8 cellular contexts compared by ENCODE assay signal in genomic region chr16:69396187-69397061, GRCh38. TPM values are rescaled to one million over a fixed set of nuclear protein-coding genes. Genes with fewer than 3 reads are reported as not detected.
DNase-seq lines count a peak whose midpoint lies in the region; ATAC-seq and TF ChIP-seq lines count a peak whose summit lies in the region.

No MANE protein-coding gene starts in this region.

- no peaks in the 10 kb centered on the region for H3K27me3 ChIP-seq in A673 (replicated peaks; ENCODE audit: insufficient read depth, low read depth, low read length, poor library complexity)

- peaks cover 33% of the 10 kb centered on the region for H3K4me1 ChIP-seq in A673 (ENCODE audit: insufficient read depth, low read length, poor library complexity, severe bottlenecking)

- BruUV-seq in A673 (replicated peaks; lab: Mats Ljungman, UMichigan) = TSS peak; percentile 77

- H3K4me3 ChIP-seq in A673 (ENCODE audit: low read depth, low read length, poor library complexity, severe bottlenecking) = peak overlapping the region; percentile 2

- POLR2A ChIA-PET in A673 (lab: Charles Lee; ENCODE audit: low non-redundant PET) = no interaction called here

- intact Hi-C loops in A673 (cut with micrococcal nuclease; ENCODE audit: unreplicated experiment) (loop anchor here (1.0 to 5.0 kb wide), 5 partner anchors 71 to 541 kb away; partner anchors contain the start of genes NFAT5 and NOB1), sciatic nerve (cut with DNase I) (loop anchor here (10.0 kb wide), 1 partner anchor 358 kb away; the partner anchor contains the start of gene NOB1)

- TF ChIP-seq CTCF in A673 (conservative IDR thresholded peaks at IDR 0.05; ENCODE audit: low read depth, low read length) = peak; percentile 71

- peak overlapping the region; percentile 91 for H3K27ac ChIP-seq in A673 (ENCODE audit: low read depth, low read length, poor library complexity, severe bottlenecking)

- peak; percentile 62 for ATAC-seq in GM19043 (IDR thresholded peaks at IDR 0.05; ENCODE audit: low read depth, unreplicated experiment)
- peak; percentile 92 for ATAC-seq in sciatic nerve
- no peak for ATAC-seq in GM18519 (IDR thresholded peaks at IDR 0.05; ENCODE audit: low FRiP score, unreplicated experiment)

- peak; percentile 93 for DNase-seq in A673 (ENCODE audit: low spot score)
- DNase-seq in NCI-H1436 treated with DMSO at 0.1 percent for 48 hours (lab: John Stamatoyannopoulos, UW) = peak; percentile 37
- peak in 4 of 5 experiments; percentile 42 to 82 (median 52) for DNase-seq in T-helper 2 cell
- DNase-seq in anterior cingulate cortex (lab: John Stamatoyannopoulos, UW) = peak in 48 of 58 donors; percentile 4 to 78 (median 42)
- DNase-seq in hepatic stellate cell (ENCODE audit: low spot score) = peak; percentile 62
- peak; percentile 87 for DNase-seq in sciatic nerve (ENCODE audit: low spot score)

- no peaks in the 10 kb centered on the region for H3K9me3 ChIP-seq in A673 (ENCODE audit: low read depth, low read length, poor library complexity, severe bottlenecking)

- CTCF ChIA-PET in A673 (lab: Charles Lee) = interaction anchor here (0.5 to 1.5 kb wide), 5 partner anchors 69 to 534 kb away, joined by 4 to 13 read pairs (median 5); partner anchors contain the start of gene NOB1

- no peaks in the 10 kb centered on the region for H3K36me3 ChIP-seq in A673 (ENCODE audit: insufficient read depth, low read length, poor library complexity, severe bottlenecking)

RNA-seq across cellular contexts. Expression of gene TERF2, which starts 10.6 kb away (rescaled TPM):
- total RNA-seq in A673 (2021) (42.8 and 46.1 TPM in 2 replicates), sciatic nerve (42.0 TPM)

RNA-seq across cellular contexts. Expression of gene CYB5B, which starts 28.0 kb away (rescaled TPM):
- total RNA-seq in A673 (2021) (223 and 242 TPM in 2 replicates), sciatic nerve (62.5 TPM)

RNA-seq across cellular contexts. Expression of gene TMED6, which starts 44.8 kb away (rescaled TPM):
- total RNA-seq in A673 (2021) (1.8 TPM in 1 of 2 replicates, not detected in the other), sciatic nerve (not detected)

RNA-seq across cellular contexts. Expression of gene NIP7, which starts 56.9 kb away (rescaled TPM):
- total RNA-seq in A673 (2021) = 55.1 and 66.4 TPM in 2 replicates
- total RNA-seq in sciatic nerve = 10.5 TPM

RNA-seq across cellular contexts. Expression of gene COG8, which starts 57.1 kb away (rescaled TPM):
- total RNA-seq in A673 (2021) = 47.6 and 52.4 TPM in 2 replicates
- 36.4 TPM for total RNA-seq in sciatic nerve

Comparison
In these comparisons a context has a peak if more than half of its experiments do, and no peak if none do; other contexts are left out.
1. DNase-seq: peak in every context shown above with its lines; median percentile 93 in A673; 87 in sciatic nerve; 62 in hepatic stellate cell; 52 in T-helper 2 cell; 42 in anterior cingulate cortex; 37 in NCI-H1436 treated with DMSO at 0.1 percent for 48 hours.